ENCODE assay signal across 21 cellular contexts in genomic region chr7:145398758-145399157, GRCh38.
DNase-seq lines count a peak whose midpoint lies in the region; ATAC-seq and TF ChIP-seq lines count a peak whose summit lies in the region.
"Had no signal": no experiment of that assay in that cellular context is flagged by ENCODE, and none has a peak within 500 bp of the region (broad histone marks: within the 10 kb centered on the region; RNA-seq: fewer than 3 reads in every experiment).

No MANE protein-coding gene starts in this region.

- no peaks in the 10 kb centered on the region for H3K36me3 Mint-ChIP-seq in natural killer cell
- no peaks in the 10 kb centered on the region for H3K36me3 Mint-ChIP-seq in CD8-positive, alpha-beta memory T cell
- H3K36me3 Mint-ChIP-seq: naive thymus-derived CD4-positive, alpha-beta T cell had no signal

- no peak for ATAC-seq in natural killer cell
- ATAC-seq: activated T-cell treated with anti-CD3 and anti-CD28 coated beads, Interleukin-2, amount 50 U/mL, for 4 hours; K562; naive thymus-derived CD4-positive, alpha-beta T cell had no signal

- POLR2A ChIA-PET in CD8-positive, alpha-beta memory T cell (lab: Charles Lee), result no interaction called here

- intact Hi-C loops in natural killer cell (cut with micrococcal nuclease), result no loop called here

- H3K4me1 ChIP-seq in ACC112 (ENCODE audit: control insufficient read depth, insufficient read depth, low read length, unreplicated experiment), result peaks cover 11% of the 10 kb centered on the region
- H3K4me1 ChIP-seq in CD8-positive, alpha-beta memory T cell (ENCODE audit: insufficient read depth, low read length), result no peaks in the 10 kb centered on the region
- H3K4me1 ChIP-seq: transverse colon had no signal

- no peaks in the 10 kb centered on the region for H3K9me3 ChIP-seq in MG63
- no peaks in the 10 kb centered on the region for H3K9me3 ChIP-seq in CD8-positive, alpha-beta memory T cell (ENCODE audit: low read length)

- H3K27me3 Mint-ChIP-seq in natural killer cell (ENCODE audit: low read depth in 2 of 2), result no peaks in the 10 kb centered on the region
- H3K27me3 Mint-ChIP-seq in CD8-positive, alpha-beta memory T cell, result no peaks in the 10 kb centered on the region
- H3K27me3 Mint-ChIP-seq: dendritic cell treated with granulocyte-macrophage colony-stimulating factor and Interleukin-4, amounts not matched to agents 40 ng/mL and 50 ng/mL, for 4 days; stimulated activated naive CD8-positive, alpha-beta T cell treated with anti-CD3 and anti-CD28 coated beads, Interleukin-15, Interleukin-2, amounts not matched to agents 100 ng/mL and 50 ng/mL, for 24 hours had no signal

- CTCF ChIA-PET in CD8-positive, alpha-beta memory T cell (lab: Charles Lee), result no interaction called here

- H2AFZ ChIP-seq in ACC112 (ENCODE audit: low read length, unreplicated experiment), result no peak overlapping the region

- DNase-seq in MG63 (peak; percentile 23), epithelial cell of esophagus (ENCODE audit: low read depth) (peak; percentile 1), left kidney (ENCODE audit: low read depth, low spot score) (peak; percentile 23), ACHN (no peak), natural killer cell (no peak), germinal center (ENCODE audit: low spot score) (no peak)
- DNase-seq in CD8-positive, alpha-beta memory T cell, result no peak
- DNase-seq: activated CD4-positive, alpha-beta T cell treated with anti-CD3 and anti-CD28 coated beads for 48 hours; activated T-cell treated with anti-CD3 and anti-CD28 coated beads, Interleukin-2, amount 50 U/mL, for 4 hours; DMS 273 treated with DMSO at 0.1 percent for 48 hours; head of caudate nucleus; naive thymus-derived CD4-positive, alpha-beta T cell; NCI-H1694; NCI-H524; stimulated activated CD4-positive, alpha-beta T cell treated with anti-CD3 and anti-CD28 coated beads, Interleukin-15, amount 100 ng/mL, for 24 hours; transverse colon had no signal

- H3K4me3 Mint-ChIP-seq in natural killer cell, result no peak overlapping the region
- no peak overlapping the region for H3K4me3 Mint-ChIP-seq in CD8-positive, alpha-beta memory T cell
- H3K4me3 Mint-ChIP-seq: activated T-cell treated with anti-CD3 and anti-CD28 coated beads, Interleukin-2, amount 50 U/mL, for 4 hours; dendritic cell treated with granulocyte-macrophage colony-stimulating factor and Interleukin-4, amounts not matched to agents 40 ng/mL and 50 ng/mL, for 4 days; naive thymus-derived CD4-positive, alpha-beta T cell; stimulated activated naive CD8-positive, alpha-beta T cell treated with anti-CD3 and anti-CD28 coated beads, Interleukin-15, Interleukin-2, amounts not matched to agents 100 ng/mL and 50 ng/mL, for 24 hours; T-helper 1 cell treated with Interleukin-12 subunit alpha and Interleukin-12 subunit beta and Interleukin-4 antibody, amounts not matched to agents 30 μg/mL and 1 μg/mL, for 36 hours had no signal

- peak overlapping the region; percentile 89 for H3K27ac ChIP-seq in ACC112 (ENCODE audit: low read depth, low read length)
- H3K27ac ChIP-seq in CD8-positive, alpha-beta memory T cell (ENCODE audit: low read depth, low read length), result no peak overlapping the region
- H3K27ac ChIP-seq: transverse colon had no signal

- in situ Hi-C loops in ACHN (cut with HindIII; ENCODE audit: low pct_ligation_motif_present, low pct_unique_long_range_greater_than_20kb, low sequenced_read_pairs), result no loop called here

- no peak overlapping the region for H3K27ac Mint-ChIP-seq in natural killer cell
- no peak overlapping the region for H3K27ac Mint-ChIP-seq in CD8-positive, alpha-beta memory T cell
- H3K27ac Mint-ChIP-seq: dendritic cell treated with granulocyte-macrophage colony-stimulating factor and Interleukin-4, amounts not matched to agents 40 ng/mL and 50 ng/mL, for 4 days; naive thymus-derived CD4-positive, alpha-beta T cell; stimulated activated naive CD8-positive, alpha-beta T cell treated with anti-CD3 and anti-CD28 coated beads, Interleukin-15, Interleukin-2, amounts not matched to agents 100 ng/mL and 50 ng/mL, for 24 hours; T-helper 1 cell treated with Interleukin-12 subunit alpha and Interleukin-12 subunit beta and Interleukin-4 antibody, amounts not matched to agents 30 μg/mL and 1 μg/mL, for 36 hours had no signal

- TF ChIP-seq CTCF in epithelial cell of esophagus (IDR thresholded peaks at IDR 0.05; ENCODE audit: insufficient read depth, low read depth, low read length, missing control alignments), result no peak
- TF ChIP-seq CTCF in natural killer cell (IDR thresholded peaks at IDR 0.05), result no peak

- no peaks in the 10 kb centered on the region for H3K27me3 ChIP-seq in ACC112 (ENCODE audit: insufficient read depth, low read length)
- H3K27me3 ChIP-seq in MG63, result no peaks in the 10 kb centered on the region
- H3K27me3 ChIP-seq in CD8-positive, alpha-beta memory T cell (ENCODE audit: insufficient read depth, low read length, poor library complexity, severe bottlenecking), result no peaks in the 10 kb centered on the region
- H3K27me3 ChIP-seq: transverse colon had no signal

- peaks cover 13 to 26% of the 10 kb centered on the region in 2 donors for H3K9me3 Mint-ChIP-seq in natural killer cell
- H3K9me3 Mint-ChIP-seq in CD8-positive, alpha-beta memory T cell, result peaks cover 0 to 19% (median 9%) of the 10 kb centered on the region in 5 donors

- H3K4me1 Mint-ChIP-seq in natural killer cell, result no peaks in the 10 kb centered on the region
- no peaks in the 10 kb centered on the region for H3K4me1 Mint-ChIP-seq in CD8-positive, alpha-beta memory T cell
- H3K4me1 Mint-ChIP-seq: naive thymus-derived CD4-positive, alpha-beta T cell had no signal

- H3K36me3 ChIP-seq in ACC112 (ENCODE audit: insufficient read depth, low read length) (no peaks in the 10 kb centered on the region), MG63 (no peaks in the 10 kb centered on the region)
- no peaks in the 10 kb centered on the region for H3K36me3 ChIP-seq in CD8-positive, alpha-beta memory T cell (ENCODE audit: insufficient read depth, low read length)
- H3K36me3 ChIP-seq: transverse colon had no signal

- H3K4me3 ChIP-seq in ACC112 (ENCODE audit: low read depth, low read length), result no peak overlapping the region; the same call in 1 of the 2 replicates
- H3K4me3 ChIP-seq in MG63, result no peak overlapping the region
- no peak overlapping the region for H3K4me3 ChIP-seq in epithelial cell of esophagus (ENCODE audit: low read length)
- no peak overlapping the region for H3K4me3 ChIP-seq in CD8-positive, alpha-beta memory T cell (ENCODE audit: low read length)
- H3K4me3 ChIP-seq: K562, transverse colon had no signal

- H3K79me2 ChIP-seq in ACC112 (ENCODE audit: control insufficient read depth, insufficient read depth, low read length, unreplicated experiment), result no peaks in the 10 kb centered on the region

Comparison
In these comparisons a context has a peak if more than half of its experiments do, and no peak if none do; other contexts are left out.
1. DNase-seq: peak in MG63 (single experiment), epithelial cell of esophagus (single experiment) and left kidney (single experiment); none in ACHN (single experiment), natural killer cell (single experiment), germinal center (single experiment) and CD8-positive, alpha-beta memory T cell (0 of 5).